ENCODE assay signal across 1 cellular context in genomic region chr7:33128631-33128989, GRCh38.
TF ChIP-seq lines count a peak whose summit lies in the region.

No MANE protein-coding gene starts in this region.

TF ChIP-seq in HepG2, 621 proteins besides CTCF, POLR2A, EP300 and RAD21:
- TF ChIP-seq THAP8 (CRISPR knock-in tag; IDR thresholded peaks at IDR 0.05; ENCODE audit: borderline replicate concordance) (no peak), E2F5 (CRISPR knock-in tag; conservative IDR thresholded peaks at IDR 0.05) (no peak), KAT2B (IDR thresholded peaks at IDR 0.05; ENCODE audit: borderline replicate concordance, low read depth, low read length) (no peak), SNAPC5 (CRISPR knock-in tag; IDR thresholded peaks at IDR 0.05; ENCODE audit: borderline replicate concordance) (no peak)
